Comparison of ENCODE assay signal across 16 cellular contexts in the genomic region with DNA sequence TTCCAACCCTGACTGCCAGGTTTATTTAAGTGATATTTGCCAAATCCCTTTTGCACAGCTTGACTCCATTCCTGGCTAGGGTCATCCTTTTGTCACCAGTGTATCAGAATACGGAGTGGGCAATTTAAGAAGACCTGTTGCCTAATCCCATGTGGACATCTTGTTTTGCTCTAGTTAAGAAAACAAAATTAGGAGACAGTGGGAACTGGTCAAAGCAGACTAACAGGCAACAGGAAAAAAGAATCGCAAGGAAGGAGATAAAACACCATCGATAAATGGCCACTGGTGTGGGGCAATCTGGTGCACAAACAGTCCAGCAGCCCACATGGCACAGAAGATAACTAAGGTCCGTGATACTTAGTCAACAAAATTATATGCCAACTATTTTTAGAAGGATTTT. TPM values are rescaled to one million over a fixed set of nuclear protein-coding genes. Genes with fewer than 3 reads are reported as not detected.
DNase-seq lines count a peak whose midpoint lies in the region; ATAC-seq and TF ChIP-seq lines count a peak whose summit lies in the region.
"Had no signal": no experiment of that assay in that cellular context is flagged by ENCODE, and none has a peak within 500 bp of the region (broad histone marks: within the 10 kb centered on the region; RNA-seq: fewer than 3 reads in every experiment).

No MANE protein-coding gene starts in this region.

- intact Hi-C loops in Right ventricle myocardium inferior (cut with DNase I) (no loop called here), activated B cell treated with CpG ODN at 0.5 μM for 24 hours (cut with micrococcal nuclease) (loop anchor here (2.0 kb wide), 1 partner anchor 15 kb away; no protein-coding TSS in a partner anchor)

- H3K36me3 Mint-ChIP-seq in activated B cell treated with CpG ODN at 0.5 μM for 24 hours (ENCODE audit: low read depth), result peaks cover 28% of the 10 kb centered on the region
- H3K36me3 Mint-ChIP-seq in activated naive CD8-positive, alpha-beta T cell treated with anti-CD3 and anti-CD28 coated beads for 36 hours, result peaks cover 18% of the 10 kb centered on the region

- H3K9me3 ChIP-seq in cardiac muscle cell (ENCODE audit: low read depth), result no peaks in the 10 kb centered on the region

- ATAC-seq in Right ventricle myocardium inferior (no peak), activated B cell treated with CpG ODN at 0.5 μM for 24 hours (ENCODE audit: low read depth) (no peak), left lobe of liver (peak; percentile 77), HG03280 (IDR thresholded peaks at IDR 0.05; ENCODE audit: unreplicated experiment) (no peak), GM18502 (IDR thresholded peaks at IDR 0.05; ENCODE audit: poor library complexity, unreplicated experiment) (no peak)

- H3K36me3 ChIP-seq in cardiac muscle cell, result no peaks in the 10 kb centered on the region

- H3K4me1 ChIP-seq in cardiac muscle cell (ENCODE audit: low read depth), result peaks cover 38% of the 10 kb centered on the region

- no peak overlapping the region for H3K4me3 ChIP-seq in cardiac muscle cell

- CTCF ChIA-PET in activated B cell treated with CpG ODN at 0.5 μM for 24 hours (lab: Charles Lee), result interaction anchor here (1.3 kb wide), 1 partner anchor 10 kb away, joined by 4 read pairs; no protein-coding TSS in a partner anchor

- peak overlapping the region; percentile 37 for H3K27ac ChIP-seq in cardiac muscle cell
- H3K27ac ChIP-seq: HL-60 had no signal

- no peaks in the 10 kb centered on the region for H3K27me3 ChIP-seq in cardiac muscle cell

- H3K27me3 Mint-ChIP-seq in activated B cell treated with CpG ODN at 0.5 μM for 24 hours, result no peaks in the 10 kb centered on the region
- H3K27me3 Mint-ChIP-seq in activated naive CD8-positive, alpha-beta T cell treated with anti-CD3 and anti-CD28 coated beads for 36 hours, result no peaks in the 10 kb centered on the region

- H3K27ac Mint-ChIP-seq in activated B cell treated with CpG ODN at 0.5 μM for 24 hours, result peak overlapping the region; percentile 12
- no peak overlapping the region for H3K27ac Mint-ChIP-seq in activated naive CD8-positive, alpha-beta T cell treated with anti-CD3 and anti-CD28 coated beads for 36 hours

- H3K4me3 Mint-ChIP-seq in activated B cell treated with CpG ODN at 0.5 μM for 24 hours, result no peak overlapping the region
- no peak overlapping the region for H3K4me3 Mint-ChIP-seq in activated naive CD8-positive, alpha-beta T cell treated with anti-CD3 and anti-CD28 coated beads for 36 hours

- POLR2A ChIA-PET in activated B cell treated with CpG ODN at 0.5 μM for 24 hours (lab: Charles Lee), result no interaction called here

- DNase-seq in cardiac muscle cell (ENCODE audit: low read depth in 1 of 2, low spot score in 1 of 2) (peak in 1 of 2 donors; percentile 18), Right ventricle myocardium inferior (ENCODE audit: missing footprints) (no peak), activated B cell treated with CpG ODN at 0.5 μM for 24 hours (no peak), left lobe of liver (ENCODE audit: low spot score) (no peak), NCI-H345 treated with DMSO at 0.1 percent for 48 hours (lab: John Stamatoyannopoulos, UW; ENCODE audit: unreplicated experiment) (no peak)
- DNase-seq in activated naive CD8-positive, alpha-beta T cell treated with anti-CD3 and anti-CD28 coated beads for 36 hours, result no peak
- DNase-seq: 8988T, DMS53, KBM-7, NCI-H187, NCI-H446 treated with DMSO at 0.1 percent for 48 hours, NCI-H774, SHP77 had no signal

- H3K4me1 Mint-ChIP-seq in activated B cell treated with CpG ODN at 0.5 μM for 24 hours, result peaks cover 66% of the 10 kb centered on the region
- H3K4me1 Mint-ChIP-seq in activated naive CD8-positive, alpha-beta T cell treated with anti-CD3 and anti-CD28 coated beads for 36 hours, result peaks cover 60% of the 10 kb centered on the region

- H3K9me3 Mint-ChIP-seq in activated B cell treated with CpG ODN at 0.5 μM for 24 hours, result no peaks in the 10 kb centered on the region
- H3K9me3 Mint-ChIP-seq in activated naive CD8-positive, alpha-beta T cell treated with anti-CD3 and anti-CD28 coated beads for 36 hours, result peaks cover 2% of the 10 kb centered on the region

- TF ChIP-seq CTCF in cardiac muscle cell (IDR thresholded peaks at IDR 0.05; ENCODE audit: low read depth, low read length), result no peak
- TF ChIP-seq CTCF in activated B cell treated with CpG ODN at 0.5 μM for 24 hours (IDR thresholded peaks at IDR 0.05), result no peak

RNA-seq across cellular contexts. Expression of a gene that starts 21.4 kb away (rescaled TPM):
- total RNA-seq in cardiac muscle cell (7.5 and 7.8 TPM in 2 replicates), Right ventricle myocardium inferior (8.1 TPM), activated B cell treated with CpG ODN at 0.5 μM for 24 hours (13.8 and 15.5 TPM in 2 replicates), left lobe of liver (4.2 TPM)
- polyA plus RNA-seq in cardiac muscle cell, result 1.9 and 3.0 TPM in 2 replicates
- 1 to 10 TPM; 7.5 to 7.9 TPM for total RNA-seq in activated naive CD8-positive, alpha-beta T cell treated with anti-CD3 and anti-CD28 coated beads for 36 hours
